In the genomic region with DNA sequence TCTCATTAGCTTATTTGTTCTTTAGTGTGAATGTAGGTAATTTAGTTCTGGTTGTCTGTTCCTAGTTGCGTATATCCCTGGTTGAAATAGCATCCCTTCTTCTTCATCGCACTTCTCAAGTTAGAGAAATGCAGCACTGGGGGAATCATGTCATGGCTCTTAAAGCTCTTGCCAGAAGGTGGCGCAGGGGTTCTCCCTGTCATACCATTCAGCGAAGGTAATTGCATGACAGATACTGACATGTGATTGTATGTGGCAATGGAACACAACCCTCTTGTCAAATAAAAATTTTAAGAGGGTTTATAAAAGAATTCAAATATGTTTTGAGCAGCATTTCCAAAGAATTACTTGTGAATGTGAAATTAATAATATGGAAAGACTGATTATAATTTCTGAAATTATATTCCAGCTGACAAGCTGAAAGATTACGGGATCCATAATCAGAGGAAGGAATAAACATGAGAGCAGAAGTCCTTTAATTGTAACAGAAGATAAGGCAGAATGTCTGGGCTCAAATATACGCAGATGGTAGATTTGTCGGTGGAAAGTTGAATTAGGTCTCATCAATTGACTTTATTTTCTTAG, we compare ENCODE assay signal across 8 cellular contexts.
DNase-seq lines count a peak whose midpoint lies in the region; ATAC-seq and TF ChIP-seq lines count a peak whose summit lies in the region.

No MANE protein-coding gene starts in this region.

- H4K91ac ChIP-seq in IMR-90 (ENCODE audit: insufficient read depth, low read depth, low read length), result no peak overlapping the region

- H3K56ac ChIP-seq in IMR-90 (ENCODE audit: extremely low read depth, insufficient read depth, low read length), result no peak overlapping the region

- no peak overlapping the region for H2AK5ac ChIP-seq in IMR-90 (ENCODE audit: low read depth, low read length)

- TF ChIP-seq CTCF in GM10248 (IDR thresholded peaks at IDR 0.05; ENCODE audit: control extremely low read depth, extremely low read depth, low read depth, missing control alignments) (peak; percentile 84), IMR-90 (conservative IDR thresholded peaks at IDR 0.05; ENCODE audit: low read depth, low read length) (peak; percentile 72), OCI-LY3 (IDR thresholded peaks at IDR 0.05; ENCODE audit: low read depth, low read length) (peak; percentile 100), adrenal gland (IDR thresholded peaks at IDR 0.05) (peak; percentile 58 to 78 (median 68)), hepatocyte (IDR thresholded peaks at IDR 0.05; ENCODE audit: poor library complexity) (peak; percentile 82)

- H3K18ac ChIP-seq in IMR-90 (ENCODE audit: low read depth, low read length), result no peak overlapping the region

- no peak overlapping the region for H3K14ac ChIP-seq in IMR-90 (replicated peaks; ENCODE audit: low read depth, low read length)

- H4K20me1 ChIP-seq in IMR-90 (ENCODE audit: insufficient read depth, low read length) (no peaks in the 10 kb centered on the region), OCI-LY3 (ENCODE audit: insufficient read depth, low read length) (no peaks in the 10 kb centered on the region), hepatocyte (ENCODE audit: insufficient read depth, poor library complexity, severe bottlenecking) (no peaks in the 10 kb centered on the region)

- no peak overlapping the region; the same call in 1 of the 2 replicates for H3K4me2 ChIP-seq in IMR-90 (ENCODE audit: low read depth, low read length)
- H3K4me2 ChIP-seq in OCI-LY3 (ENCODE audit: low read length), result peak overlapping the region; percentile 64
- H3K4me2 ChIP-seq in hepatocyte, result no peak overlapping the region

- peak; percentile 66 for TF ChIP-seq RAD21 in IMR-90 (IDR thresholded peaks at IDR 0.05; ENCODE audit: low read length)

- H2AFZ ChIP-seq in IMR-90 (replicated peaks; ENCODE audit: low read length, poor library complexity), result no peak overlapping the region
- peak overlapping the region; percentile 9; the same call in 1 of the 2 replicates for H2AFZ ChIP-seq in OCI-LY3 (ENCODE audit: low read depth, low read length)
- peak overlapping the region; percentile 8 for H2AFZ ChIP-seq in hepatocyte

- no peak overlapping the region for H4K8ac ChIP-seq in IMR-90 (ENCODE audit: low read depth in 2 of 2, low read length in 2 of 2)

- H3K4me1 ChIP-seq in IMR-90 (ENCODE audit: control insufficient read depth, insufficient read depth, low read length) (no peaks in the 10 kb centered on the region), OCI-LY3 (ENCODE audit: low read length) (peaks cover 8% of the 10 kb centered on the region), adrenal gland (replicated peaks in 1 of 2) (no peaks in the 10 kb centered on the region), hepatocyte (ENCODE audit: insufficient read depth) (peaks cover 8% of the 10 kb centered on the region)

- H3K4me3 ChIP-seq in IMR-90 (ENCODE audit: insufficient read depth, low read depth, low read length), result no peak overlapping the region
- peak overlapping the region; percentile 31 for H3K4me3 ChIP-seq in OCI-LY3 (ENCODE audit: low read length)
- no peak overlapping the region for H3K4me3 ChIP-seq in adrenal gland
- no peak overlapping the region for H3K4me3 ChIP-seq in hepatocyte

- no peak overlapping the region for H4K5ac ChIP-seq in IMR-90 (ENCODE audit: low read depth, low read length)

- TF ChIP-seq POLR2A in IMR-90 (IDR thresholded peaks at IDR 0.05; ENCODE audit: low read depth, low read length) (no peak), adrenal gland (IDR thresholded peaks at IDR 0.05) (no peak)

- no peak overlapping the region for H2BK120ac ChIP-seq in IMR-90 (ENCODE audit: low read depth, low read length)

- CTCF ChIA-PET in GM10248 (lab: Yijun Ruan, JAX) (interaction anchor here (0.7 to 4.7 kb wide), 14 partner anchors 9 to 112 kb away, joined by 3 to 67 read pairs (median 4); no protein-coding TSS in a partner anchor), IMR-90 (lab: Yijun Ruan, JAX) (interaction anchor here (0.6 to 2.2 kb wide), 9 partner anchors 9 to 730 kb away, joined by 3 to 12 read pairs (median 4); no protein-coding TSS in a partner anchor)

- H2BK20ac ChIP-seq in IMR-90 (ENCODE audit: low read depth, low read length), result no peak overlapping the region

- H3K4ac ChIP-seq in IMR-90 (ENCODE audit: low read depth, low read length), result no peak overlapping the region

- H3K79me1 ChIP-seq in IMR-90 (ENCODE audit: low read depth in 1 of 2, low read length in 2 of 2), result no peaks in the 10 kb centered on the region

- no peaks in the 10 kb centered on the region for H3K9me3 ChIP-seq in IMR-90 (ENCODE audit: control insufficient read depth, insufficient read depth, low read length)
- no peaks in the 10 kb centered on the region for H3K9me3 ChIP-seq in OCI-LY3 (ENCODE audit: insufficient read depth, low read length)
- no peaks in the 10 kb centered on the region for H3K9me3 ChIP-seq in adrenal gland (replicated peaks in 1 of 3)
- H3K9me3 ChIP-seq in hepatocyte (ENCODE audit: low read depth), result no peaks in the 10 kb centered on the region

- no peak overlapping the region for H2AK9ac ChIP-seq in IMR-90 (replicated peaks; ENCODE audit: low read depth, low read length, poor library complexity)

- no peak overlapping the region for H2BK15ac ChIP-seq in IMR-90 (ENCODE audit: low read depth, low read length)

- H3K27ac ChIP-seq in IMR-90 (ENCODE audit: insufficient read depth, low read length) (no peak overlapping the region), OCI-LY3 (ENCODE audit: low read length) (no peak overlapping the region), adrenal gland (no peak overlapping the region), hepatocyte (no peak overlapping the region)

- no TSS peak for BruUV-seq in IMR-90 (replicated peaks; lab: Mats Ljungman, UMichigan)

- H3K27me3 ChIP-seq in IMR-90 (ENCODE audit: control insufficient read depth, insufficient read depth, low read length), result no peaks in the 10 kb centered on the region; the same call in 1 of the 2 replicates
- H3K27me3 ChIP-seq in OCI-LY3 (ENCODE audit: low read depth, low read length), result no peaks in the 10 kb centered on the region
- H3K27me3 ChIP-seq in adrenal gland, result no peaks in the 10 kb centered on the region
- H3K27me3 ChIP-seq in hepatocyte, result no peaks in the 10 kb centered on the region

- H3K23ac ChIP-seq in IMR-90 (ENCODE audit: low read depth, low read length), result no peak overlapping the region

- dilution Hi-C loops in IMR-90 (cut with HindIII; ENCODE audit: low sequenced_read_pairs, unreplicated experiment), result no loop called here

- no peak overlapping the region for H3K9ac ChIP-seq in IMR-90 (ENCODE audit: low read depth, low read length)
- no peak overlapping the region for H3K9ac ChIP-seq in OCI-LY3 (ENCODE audit: low read length)

- ATAC-seq in GM21723 (IDR thresholded peaks at IDR 0.05; ENCODE audit: unreplicated experiment), result peak; percentile 92
- peak; percentile 88 for ATAC-seq in IMR-90 (ENCODE audit: low read depth)

- H3K79me2 ChIP-seq in OCI-LY3 (ENCODE audit: low read length) (no peaks in the 10 kb centered on the region), hepatocyte (no peaks in the 10 kb centered on the region)

- H3K36me3 ChIP-seq in IMR-90 (ENCODE audit: control insufficient read depth, insufficient read depth, low read length), result no peaks in the 10 kb centered on the region
- H3K36me3 ChIP-seq in OCI-LY3 (replicated peaks; ENCODE audit: low read depth, low read length), result no peaks in the 10 kb centered on the region
- no peaks in the 10 kb centered on the region for H3K36me3 ChIP-seq in adrenal gland (replicated peaks in 1 of 2)
- H3K36me3 ChIP-seq in hepatocyte (replicated peaks; ENCODE audit: insufficient read depth, low read depth), result no peaks in the 10 kb centered on the region

- no peaks in the 10 kb centered on the region for H3K9me2 ChIP-seq in hepatocyte (replicated peaks; ENCODE audit: insufficient read depth)

- no peaks in the 10 kb centered on the region for H3K9me1 ChIP-seq in IMR-90 (ENCODE audit: insufficient read depth, low read length)

- peak; percentile 15 for DNase-seq in GM10248 (ENCODE audit: extremely low spot score)
- DNase-seq in IMR-90, result peak; percentile 66
- DNase-seq in adrenal gland, result peak; percentile 22 to 91 (median 68)
- peak; percentile 90 for DNase-seq in hepatocyte (ENCODE audit: low spot score)
- DNase-seq in smooth muscle cell of the brain vasculature (ENCODE audit: low read depth, low spot score), result peak; percentile 40
- DNase-seq in DMS79 (lab: John Stamatoyannopoulos, UW), result no peak

- H2BK5ac ChIP-seq in IMR-90 (ENCODE audit: low read depth, low read length, poor library complexity, severe bottlenecking), result no peak overlapping the region

- POLR2A ChIA-PET in GM10248 (lab: Yijun Ruan, JAX) (no interaction called here), IMR-90 (lab: Charles Lee; ENCODE audit: unreplicated experiment) (no interaction called here)

- no CpG with 5 or more reads among the region's 7 CpGs for WGBS in IMR-90 (ENCODE audit: extremely low coverage in 2 of 2, insufficient read length in 1 of 2), 2 experiments
- 34 to 40% (median 38%) methylated on average over 7 of the region's 7 CpGs for WGBS in adrenal gland, 4 donors
- 41% methylated on average over 7 of the region's 7 CpGs for WGBS in hepatocyte (ENCODE audit: low lambda C conversion rate, missing lambda C conversion rate)

- in situ Hi-C loops in IMR-90 (cut with MboI; ENCODE audit: low sequenced_read_pairs), result loop anchor here (5.0 kb wide), 1 partner anchor 93 kb away; no protein-coding TSS in a partner anchor

- intact Hi-C loops in IMR-90 (cut with micrococcal nuclease) (loop anchor here (1.0 to 10.0 kb wide), 2 partner anchors 96 to 1630 kb away; no protein-coding TSS in a partner anchor), adrenal gland (cut with DNase I) (loop anchor here (5.0 kb wide), 1 partner anchor 98 kb away; no protein-coding TSS in a partner anchor)

TF ChIP-seq in IMR-90, 13 proteins besides CTCF, POLR2A, EP300 and RAD21:
- peak; percentile 76 for TF ChIP-seq SMC3 (IDR thresholded peaks at IDR 0.05; ENCODE audit: low read depth, low read length)
- TF ChIP-seq MAZ (IDR thresholded peaks at IDR 0.05; ENCODE audit: borderline replicate concordance, low read depth, low read length), result no peak
- peak; percentile 72 for TF ChIP-seq CEBPB (IDR thresholded peaks at IDR 0.05; ENCODE audit: low read depth, low read length)
- TF ChIP-seq MXI1 (IDR thresholded peaks at IDR 0.05; ENCODE audit: borderline replicate concordance, low read depth, low read length), result no peak
TF ChIP-seq in IMR-90: peak in this region for 2.
